In the genomic region with DNA sequence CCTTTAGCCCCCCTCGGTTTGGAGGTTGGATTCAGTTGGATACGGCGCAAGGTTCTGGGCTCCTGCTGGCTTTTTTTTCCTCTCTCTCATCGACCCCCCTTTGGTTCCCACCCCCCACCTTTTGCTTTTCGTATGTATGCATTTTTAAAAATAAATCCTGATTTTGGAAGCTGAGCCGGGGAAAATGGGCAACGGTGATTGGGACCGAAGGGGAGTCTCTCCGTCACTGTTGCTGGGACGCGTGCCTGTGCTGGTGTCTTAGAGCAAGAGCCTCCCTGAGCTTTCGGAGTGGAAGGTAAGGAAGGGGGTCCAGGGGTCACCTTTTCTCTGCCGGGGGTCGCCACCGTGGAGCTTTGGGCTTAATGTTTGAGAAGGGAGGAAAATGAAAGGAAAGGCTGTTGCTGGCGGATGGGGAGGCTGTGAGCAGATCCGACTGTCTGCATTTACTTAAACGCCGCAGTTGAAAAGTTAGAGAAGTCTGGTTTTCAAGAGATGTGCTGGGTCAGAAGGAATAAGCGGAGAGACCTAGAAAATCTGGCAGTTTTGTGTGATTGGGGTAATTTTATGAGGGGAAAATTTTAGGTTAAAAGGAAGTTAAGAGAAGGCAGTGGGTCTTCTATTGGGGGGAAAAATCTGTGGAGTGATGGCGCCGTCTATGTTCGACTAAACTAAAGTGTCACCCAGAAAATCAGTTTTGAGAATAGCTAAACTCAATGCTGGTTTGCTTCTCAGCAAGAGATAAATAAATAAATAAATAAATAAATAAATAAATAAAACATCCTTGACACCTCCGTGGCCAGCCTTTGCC, we compare ENCODE assay signal across 8 cellular contexts. TPM values are rescaled to one million over a fixed set of nuclear protein-coding genes. Genes with fewer than 3 reads are reported as not detected.
A peak's percentile ranks its signal among the peaks of the same experiment; 100 is the strongest.
DNase-seq lines count a peak whose midpoint lies in the region; ATAC-seq and TF ChIP-seq lines count a peak whose summit lies in the region.

No MANE protein-coding gene starts in this region.

- H2AK5ac ChIP-seq in mesendoderm (ENCODE audit: low read length), result no peak overlapping the region

- no peak overlapping the region for H2BK120ac ChIP-seq in mesendoderm (ENCODE audit: low read depth, low read length)

- no peaks in the 10 kb centered on the region for H3K4me1 ChIP-seq in colonic mucosa
- H3K4me1 ChIP-seq in mesendoderm (ENCODE audit: control insufficient read depth, low read depth, low read length), result no peaks in the 10 kb centered on the region
- H3K4me1 ChIP-seq in urinary bladder (ENCODE audit: insufficient read depth), result no peaks in the 10 kb centered on the region

- peak overlapping the region; percentile 43 for H3K18ac ChIP-seq in mesendoderm (ENCODE audit: low read length)

- H3K27ac ChIP-seq in colonic mucosa (no peak overlapping the region), mesendoderm (ENCODE audit: low read depth, low read length) (no peak overlapping the region), urinary bladder (ENCODE audit: low read depth) (peak overlapping the region; percentile 15)

- H3K4me2 ChIP-seq in mesendoderm (ENCODE audit: low read length), result peak overlapping the region; percentile 76

- no peaks in the 10 kb centered on the region for H3K79me2 ChIP-seq in mesendoderm (ENCODE audit: control insufficient read depth, insufficient read depth, low read length)

- DNase-seq in NCI-H2196 treated with DMSO at 0.1 percent for 48 hours (lab: John Stamatoyannopoulos, UW; ENCODE audit: unreplicated experiment) (peak; percentile 3), NCI-H2196 (lab: John Stamatoyannopoulos, UW; ENCODE audit: unreplicated experiment) (no peak), NCI-H69 (lab: John Stamatoyannopoulos, UW) (peak; percentile 59), colonic mucosa (no peak), mesendoderm (no peak), GOT3 (lab: John Stamatoyannopoulos, UW) (no peak)

- peak overlapping the region; percentile 69 for H3K56ac ChIP-seq in mesendoderm (ENCODE audit: low read length)

- H3K36me3 ChIP-seq in colonic mucosa (no peaks in the 10 kb centered on the region), mesendoderm (ENCODE audit: control insufficient read depth, insufficient read depth, low read length) (no peaks in the 10 kb centered on the region), urinary bladder (ENCODE audit: insufficient read depth) (no peaks in the 10 kb centered on the region)

- no peaks in the 10 kb centered on the region for H3K9me3 ChIP-seq in colonic mucosa

- no peak for ATAC-seq in GM19351 (IDR thresholded peaks at IDR 0.05; ENCODE audit: unreplicated experiment)

- intact Hi-C loops in colonic mucosa (cut with DNase I), result loop anchor here (10.0 kb wide), 1 partner anchor 329 kb away; no protein-coding TSS in a partner anchor

- no peak overlapping the region for H4K5ac ChIP-seq in mesendoderm (ENCODE audit: low read length)

- H2BK5ac ChIP-seq in mesendoderm (ENCODE audit: low read length), result no peak overlapping the region

- WGBS in mesendoderm (ENCODE audit: extremely low coverage, insufficient coverage, low lambda C conversion rate), result no CpG with 5 or more reads among the region's 24 CpGs
- WGBS in urinary bladder, result under 1% methylated on average over 24 of the region's 24 CpGs

- no peak for TF ChIP-seq CTCF in colonic mucosa (IDR thresholded peaks at IDR 0.05)

- H4K8ac ChIP-seq in mesendoderm (ENCODE audit: low read depth, low read length), result no peak overlapping the region

- H3K23ac ChIP-seq in mesendoderm (ENCODE audit: low read length), result no peak overlapping the region

- H3K27me3 ChIP-seq in colonic mucosa (peaks cover 7% of the 10 kb centered on the region), mesendoderm (ENCODE audit: insufficient read depth, low read length, poor library complexity) (peaks cover 6% of the 10 kb centered on the region)

- no peak overlapping the region for H3K4ac ChIP-seq in mesendoderm (ENCODE audit: low read depth, low read length)

- H3K9ac ChIP-seq in colonic mucosa (ENCODE audit: low read depth in 2 of 2, low read length in 2 of 2) (peak overlapping the region; percentile 43 to 58), mesendoderm (ENCODE audit: low read length) (peak overlapping the region; percentile 61)

- H3K79me1 ChIP-seq in mesendoderm (ENCODE audit: low read length), result no peaks in the 10 kb centered on the region

- peak overlapping the region; percentile 38 for H3K4me3 ChIP-seq in colonic mucosa
- peak overlapping the region; percentile 15 for H3K4me3 ChIP-seq in mesendoderm (ENCODE audit: low read length)
- peak overlapping the region; percentile 62 for H3K4me3 ChIP-seq in urinary bladder (ENCODE audit: low read depth, low read length)

- H2BK15ac ChIP-seq in mesendoderm (replicated peaks; ENCODE audit: low read depth), result peak overlapping the region; percentile 0

RNA-seq across cellular contexts. Expression of gene ADGRB3, which starts 0.8 kb away (rescaled TPM):
- total RNA-seq in colonic mucosa, result under 1 TPM; 0.42 to 0.98 TPM
- 0.08 TPM for polyA plus RNA-seq in mesendoderm (2013, experiment 1 of 2)
- 0.08 TPM for polyA plus RNA-seq in mesendoderm (2013, experiment 2 of 2)
- 29.4 TPM for total RNA-seq in urinary bladder
- polyA plus RNA-seq in urinary bladder, result 4.7 TPM

Comparison
In these comparisons a context has a peak if more than half of its experiments do, and no peak if none do; other contexts are left out.
1. DNase-seq: peak in NCI-H2196 treated with DMSO at 0.1 percent for 48 hours (single experiment) and NCI-H69 (single experiment); none in NCI-H2196 (single experiment), colonic mucosa (single experiment), mesendoderm (single experiment) and GOT3 (single experiment).
2. RNA of gene ADGRB3, which starts 0.8 kb away (total RNA-seq): 29.4 TPM in urinary bladder (single experiment); 0.42 to 0.98 TPM in colonic mucosa; every median in the first group is over 10 times any median in the second.
3. Peak in every context shown above with its lines, with median percentiles within 50 percentile points of each other: H3K4me3 ChIP-seq.